13 cellular contexts compared by ENCODE assay signal in the genomic region with DNA sequence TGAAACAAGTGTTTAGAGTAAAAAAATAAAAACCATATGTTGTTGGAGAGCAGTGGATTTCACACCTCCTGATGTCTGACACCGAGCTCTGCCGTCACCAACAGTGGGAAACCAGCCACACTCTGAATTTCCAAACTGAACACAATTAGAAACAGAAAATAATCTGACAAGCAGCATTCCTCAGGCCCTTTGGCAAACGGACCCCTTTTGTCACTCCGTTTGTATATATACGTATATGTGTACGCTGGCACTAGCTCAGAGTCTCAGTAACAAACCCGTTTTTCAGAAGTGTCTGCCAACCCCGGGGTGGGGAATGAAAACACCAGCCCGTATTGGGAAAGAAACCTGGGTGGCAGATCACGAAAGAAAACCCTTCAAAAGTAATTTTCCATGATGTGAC. TPM values are rescaled to one million over a fixed set of nuclear protein-coding genes. Genes with fewer than 3 reads are reported as not detected.
DNase-seq lines count a peak whose midpoint lies in the region; ATAC-seq and TF ChIP-seq lines count a peak whose summit lies in the region.
"Had no signal": no experiment of that assay in that cellular context is flagged by ENCODE, and none has a peak within 500 bp of the region (broad histone marks: within the 10 kb centered on the region; RNA-seq: fewer than 3 reads in every experiment).

No MANE protein-coding gene starts in this region.

- peak in 2 of 4 donors; percentile 46 to 73 for TF ChIP-seq EP300 in sigmoid colon (IDR thresholded peaks at IDR 0.05)

- no peaks in the 10 kb centered on the region for H3K36me3 Mint-ChIP-seq in chondrocyte (ENCODE audit: low read depth)
- H3K36me3 Mint-ChIP-seq in natural killer cell treated with Interleukin-12 subunit alpha and Interleukin-12 subunit beta and Interleukin-15 and Interleukin-18, amount 100 ng/mL, for 72 hours = no peaks in the 10 kb centered on the region
- H3K36me3 Mint-ChIP-seq: CD4-positive, CD25-positive, alpha-beta regulatory T cell had no signal

- no peaks in the 10 kb centered on the region for H3K4me1 Mint-ChIP-seq in chondrocyte (ENCODE audit: low read depth)
- H3K4me1 Mint-ChIP-seq in natural killer cell treated with Interleukin-12 subunit alpha and Interleukin-12 subunit beta and Interleukin-15 and Interleukin-18, amount 100 ng/mL, for 72 hours (ENCODE audit: low read depth in 2 of 2) = no peaks in the 10 kb centered on the region

- no peak for TF ChIP-seq CTCF in C4-2B (conservative IDR thresholded peaks at IDR 0.05)
- TF ChIP-seq CTCF in foreskin fibroblast (IDR thresholded peaks at IDR 0.05; ENCODE audit: low read depth, low read length) = no peak
- TF ChIP-seq CTCF in sigmoid colon (IDR thresholded peaks at IDR 0.05) = no peak
- TF ChIP-seq CTCF in chondrocyte (IDR thresholded peaks at IDR 0.05) = no peak
- TF ChIP-seq CTCF in adrenal gland (IDR thresholded peaks at IDR 0.05) = no peak

- H3K27ac ChIP-seq in C4-2B (peak overlapping the region; percentile 26), sigmoid colon (peak overlapping the region; percentile 80 to 85 (median 81)), adrenal gland (no peak overlapping the region)

- no peaks in the 10 kb centered on the region for H3K9me3 ChIP-seq in sigmoid colon
- no peaks in the 10 kb centered on the region for H3K9me3 ChIP-seq in adrenal gland (replicated peaks in 1 of 3)
- H3K9me3 ChIP-seq: HAP-1 had no signal

- DNase-seq in SK-MEL-5 (ENCODE audit: low read depth, low spot score) (peak; percentile 68), foreskin fibroblast (peak in 1 of 2 donors; percentile 52), sigmoid colon (peak; percentile 86), chondrocyte (ENCODE audit: low spot score) (no peak), adrenal gland (no peak)
- no peak for DNase-seq in natural killer cell treated with Interleukin-12 subunit alpha and Interleukin-12 subunit beta and Interleukin-15 and Interleukin-18, amount 100 ng/mL, for 72 hours (ENCODE audit: low spot score)
- no peak for DNase-seq in activated effector memory CD4-positive, alpha-beta T cell treated with Interleukin-2 at 50 U/mL for 16 hours
- DNase-seq: CD4-positive, CD25-positive, alpha-beta regulatory T cell; NCI-H1105; stimulated activated CD8-positive, alpha-beta memory T cell treated with anti-CD3 and anti-CD28 coated beads, Interleukin-4, amount 100 ng/mL, for 48 hours had no signal

- H3K9me3 Mint-ChIP-seq in chondrocyte (ENCODE audit: low read depth) = no peaks in the 10 kb centered on the region
- H3K9me3 Mint-ChIP-seq in natural killer cell treated with Interleukin-12 subunit alpha and Interleukin-12 subunit beta and Interleukin-15 and Interleukin-18, amount 100 ng/mL, for 72 hours = no peaks in the 10 kb centered on the region

- ATAC-seq in natural killer cell treated with Interleukin-12 subunit alpha and Interleukin-12 subunit beta and Interleukin-15 and Interleukin-18, amount 100 ng/mL, for 72 hours = no peak

- peaks cover 0 to 40% (median 31%) of the 10 kb centered on the region in 4 donors for H3K4me1 ChIP-seq in sigmoid colon
- H3K4me1 ChIP-seq in adrenal gland (replicated peaks in 1 of 2) = no peaks in the 10 kb centered on the region

- in situ Hi-C loops in SK-MEL-5 (cut with HindIII; ENCODE audit: low pct_unique_long_range_greater_than_20kb, low sequenced_read_pairs) = no loop called here

- peak overlapping the region; percentile 0 to 20 for H3K4me3 ChIP-seq in foreskin fibroblast (ENCODE audit: low read depth in 1 of 2, low read length in 2 of 2)
- peak overlapping the region; percentile 14 to 38 (median 26) for H3K4me3 ChIP-seq in sigmoid colon
- H3K4me3 ChIP-seq in adrenal gland = no peak overlapping the region
- H3K4me3 ChIP-seq: HAP-1, lung had no signal

- TF ChIP-seq POLR2A in sigmoid colon (IDR thresholded peaks at IDR 0.05) = no peak
- TF ChIP-seq POLR2A in adrenal gland (IDR thresholded peaks at IDR 0.05) = no peak

- WGBS in sigmoid colon, 2 donors = 60 to 68% methylated on average over 10 of the region's 10 CpGs
- WGBS in adrenal gland, 4 donors = 67 to 73% (median 71%) methylated on average over 10 of the region's 10 CpGs

- no peak overlapping the region for H3K27ac Mint-ChIP-seq in chondrocyte (ENCODE audit: unreplicated experiment)
- H3K27ac Mint-ChIP-seq in natural killer cell treated with Interleukin-12 subunit alpha and Interleukin-12 subunit beta and Interleukin-15 and Interleukin-18, amount 100 ng/mL, for 72 hours = no peak overlapping the region
- H3K27ac Mint-ChIP-seq: CD4-positive, CD25-positive, alpha-beta regulatory T cell had no signal

- H3K4me3 Mint-ChIP-seq in chondrocyte (ENCODE audit: unreplicated experiment) = no peak overlapping the region
- no peak overlapping the region for H3K4me3 Mint-ChIP-seq in natural killer cell treated with Interleukin-12 subunit alpha and Interleukin-12 subunit beta and Interleukin-15 and Interleukin-18, amount 100 ng/mL, for 72 hours
- H3K4me3 Mint-ChIP-seq: CD4-positive, CD25-positive, alpha-beta regulatory T cell had no signal

- H3K27me3 ChIP-seq in sigmoid colon (no peaks in the 10 kb centered on the region), adrenal gland (no peaks in the 10 kb centered on the region)

- H3K36me3 ChIP-seq in sigmoid colon = no peaks in the 10 kb centered on the region
- no peaks in the 10 kb centered on the region for H3K36me3 ChIP-seq in adrenal gland (replicated peaks in 1 of 2)
- H3K36me3 ChIP-seq: HAP-1 had no signal

- H3K27me3 Mint-ChIP-seq in chondrocyte (ENCODE audit: low read depth) = peaks cover 6% of the 10 kb centered on the region
- peaks cover 0 to 9% of the 10 kb centered on the region in 2 donors for H3K27me3 Mint-ChIP-seq in natural killer cell treated with Interleukin-12 subunit alpha and Interleukin-12 subunit beta and Interleukin-15 and Interleukin-18, amount 100 ng/mL, for 72 hours

- intact Hi-C loops in sigmoid colon (cut with DNase I) = loop anchor here (2.0 kb wide), 1 partner anchor 27 kb away; no protein-coding TSS in a partner anchor
- intact Hi-C loops in adrenal gland (cut with DNase I) = no loop called here

RNA-seq across cellular contexts. Expression of a gene that starts 32.5 kb away (rescaled TPM):
- total RNA-seq in SK-MEL-5 (2014; rRNA removed; shearing (Covaris generic)) = 3.0 and 10.2 TPM in 2 replicates
- polyA plus RNA-seq in SK-MEL-5 (2015; cell fraction: cytosol; rRNA removed) = 15.4 and 16.3 TPM in 2 replicates
- 17.9 and 29.2 TPM in 2 replicates for polyA plus RNA-seq in SK-MEL-5 (2015; cell fraction: nucleus; rRNA removed)
- 100 to 1,000 TPM in 1 of 4 donors, 10 to 100 TPM in 3; 64.2 to 173 (median 73.3) TPM for total RNA-seq in sigmoid colon
- polyA plus RNA-seq in sigmoid colon = 10 to 100 TPM; 43.7 to 77.7 (median 55.3) TPM
- total RNA-seq in chondrocyte = 36.2 to 60.7 TPM (median 56.6 TPM) in 3 replicates
- total RNA-seq in natural killer cell treated with Interleukin-12 subunit alpha and Interleukin-12 subunit beta and Interleukin-15 and Interleukin-18, amount 100 ng/mL, for 72 hours = not detected
- 10 to 100 TPM; 11.4 to 27.8 (median 25.1) TPM for total RNA-seq in adrenal gland
- polyA plus RNA-seq in adrenal gland = 10 to 100 TPM; 28.9 to 45.7 (median 42.0) TPM
- total RNA-seq: CD4-positive, CD25-positive, alpha-beta regulatory T cell had no signal
- polyA plus RNA-seq: CD4-positive, CD25-positive, alpha-beta regulatory T cell had no signal

RNA-seq across cellular contexts. Expression of a gene that starts 46.4 kb away (rescaled TPM):
- 36.0 and 38.9 TPM in 2 replicates for total RNA-seq in SK-MEL-5 (2014; rRNA removed; shearing (Covaris generic))
- polyA plus RNA-seq in SK-MEL-5 (2015; cell fraction: cytosol; rRNA removed) = 29.4 and 33.2 TPM in 2 replicates
- polyA plus RNA-seq in SK-MEL-5 (2015; cell fraction: nucleus; rRNA removed) = 235 and 247 TPM in 2 replicates
- total RNA-seq in sigmoid colon (100 to 1,000 TPM; 104 to 160 (median 118) TPM), chondrocyte (19.5 to 25.1 TPM (median 24.8 TPM) in 3 replicates), adrenal gland (10 to 100 TPM; 25.6 to 83.6 (median 38.3) TPM)
- polyA plus RNA-seq in sigmoid colon (10 to 100 TPM; 39.0 to 55.3 (median 52.0) TPM), adrenal gland (10 to 100 TPM; 37.8 to 94.8 (median 80.4) TPM)
- 10 to 100 TPM; 59.0 to 65.4 TPM for total RNA-seq in natural killer cell treated with Interleukin-12 subunit alpha and Interleukin-12 subunit beta and Interleukin-15 and Interleukin-18, amount 100 ng/mL, for 72 hours

Comparison
In these comparisons a context has a peak if more than half of its experiments do, and no peak if none do; other contexts are left out.
1. H3K27ac ChIP-seq: peak in C4-2B (single experiment) and sigmoid colon (4 of 4); none in adrenal gland (0 of 5).
2. DNase-seq: peak in SK-MEL-5 (single experiment) and sigmoid colon (single experiment); none in chondrocyte (single experiment), natural killer cell treated with Interleukin-12 subunit alpha and Interleukin-12 subunit beta and Interleukin-15 and Interleukin-18, amount 100 ng/mL, for 72 hours (single experiment), adrenal gland (0 of 7) and activated effector memory CD4-positive, alpha-beta T cell treated with Interleukin-2 at 50 U/mL for 16 hours (single experiment).
3. H3K4me3 ChIP-seq: peak in foreskin fibroblast (2 of 2) and sigmoid colon (4 of 4); none in adrenal gland (0 of 4).